Comparison of ENCODE assay signal across 9 cellular contexts in the genomic region with DNA sequence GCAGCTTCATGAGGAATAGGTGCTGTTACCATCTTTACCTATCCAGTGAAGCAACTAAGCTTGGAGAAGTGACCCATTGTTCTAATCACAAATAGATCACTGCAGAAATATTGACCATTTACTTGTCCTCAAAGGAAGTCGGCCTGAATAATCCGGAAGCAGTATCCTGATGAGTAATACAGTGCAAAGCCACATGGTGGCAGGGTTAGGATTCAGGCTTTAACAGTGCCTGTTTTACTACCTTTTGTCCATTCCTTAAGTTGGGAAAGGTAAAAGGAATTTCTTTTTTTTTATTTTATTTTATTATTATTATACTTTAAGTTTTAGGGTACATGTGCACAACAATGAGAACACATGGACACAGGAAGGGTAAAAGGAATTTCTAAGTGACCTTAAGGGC.
A peak's percentile ranks its signal among the peaks of the same experiment; 100 is the strongest.
DNase-seq lines count a peak whose midpoint lies in the region; ATAC-seq and TF ChIP-seq lines count a peak whose summit lies in the region.
"Had no signal": no experiment of that assay in that cellular context is flagged by ENCODE, and none has a peak within 500 bp of the region (broad histone marks: within the 10 kb centered on the region; RNA-seq: fewer than 3 reads in every experiment).

No MANE protein-coding gene starts in this region.

- H3K27ac ChIP-seq in transverse colon, result no peak overlapping the region
- H3K27ac ChIP-seq in CD8-positive, alpha-beta memory T cell (ENCODE audit: low read depth, low read length), result no peak overlapping the region

- peaks cover 31 to 80% (median 37%) of the 10 kb centered on the region in 3 donors for H3K36me3 Mint-ChIP-seq in CD8-positive, alpha-beta memory T cell

- TF ChIP-seq EP300 in transverse colon (IDR thresholded peaks at IDR 0.05; ENCODE audit: low read depth), result no peak

- H3K36me3 ChIP-seq in transverse colon, result no peaks in the 10 kb centered on the region
- H3K36me3 ChIP-seq in CD8-positive, alpha-beta memory T cell (ENCODE audit: insufficient read depth, low read length), result peaks cover 5% of the 10 kb centered on the region

- CTCF ChIA-PET in CD8-positive, alpha-beta memory T cell (lab: Charles Lee), result no interaction called here

- H3K27me3 ChIP-seq in transverse colon, result no peaks in the 10 kb centered on the region
- H3K27me3 ChIP-seq in CD8-positive, alpha-beta memory T cell (ENCODE audit: insufficient read depth, low read length, poor library complexity, severe bottlenecking), result no peaks in the 10 kb centered on the region

- in situ Hi-C loops in SK-MEL-5 (cut with HindIII; ENCODE audit: low pct_unique_long_range_greater_than_20kb, low sequenced_read_pairs), result no loop called here
- in situ Hi-C loops in transverse colon (cut with MboI; ENCODE audit: low pct_ligation_motif_present in 1 of 4, low pct_unique_long_range_greater_than_20kb in 1 of 4, low sequenced_read_pairs in 3 of 4), result loop anchor here in 2 of 4 donors (25.0 kb wide), 1 partner anchor 443 kb away; no protein-coding TSS in a partner anchor

- WGBS in transverse colon (ENCODE audit: low coverage in 1 of 2), 2 donors, result 74 to 77% methylated on average over 2 of the region's 2 CpGs

- no peaks in the 10 kb centered on the region for H3K27me3 Mint-ChIP-seq in CD8-positive, alpha-beta memory T cell

- peak in 4 of 5 experiments; percentile 36 to 62 (median 51) for TF ChIP-seq CTCF in transverse colon (IDR thresholded peaks at IDR 0.05)

- intact Hi-C loops in Right ventricle myocardium superior (cut with DNase I) (loop anchor here (10.0 kb wide), 1 partner anchor 81 kb away; no protein-coding TSS in a partner anchor), left cardiac atrium (cut with DNase I) (no loop called here), transverse colon (cut with DNase I; ENCODE audit: low total_unique reads) (no loop called here)

- no peak overlapping the region for H3K4me3 ChIP-seq in transverse colon
- H3K4me3 ChIP-seq in CD8-positive, alpha-beta memory T cell (ENCODE audit: low read length), result no peak overlapping the region

- H3K4me3 Mint-ChIP-seq in CD8-positive, alpha-beta memory T cell, result no peak overlapping the region

- no peak overlapping the region for H3K27ac Mint-ChIP-seq in CD8-positive, alpha-beta memory T cell

- no peak for TF ChIP-seq POLR2A in transverse colon (IDR thresholded peaks at IDR 0.05)

- POLR2A ChIA-PET in CD8-positive, alpha-beta memory T cell (lab: Charles Lee), result no interaction called here

- H3K4me1 Mint-ChIP-seq in CD8-positive, alpha-beta memory T cell, result peaks cover 0 to 13% (median 3%) of the 10 kb centered on the region in 3 donors

- DNase-seq in Right ventricle myocardium superior (no peak), left cardiac atrium (no peak), SK-MEL-5 (ENCODE audit: low read depth, low spot score) (peak; percentile 32), glomerular visceral epithelial cell (ENCODE audit: extremely low spot score) (peak; percentile 13), transverse colon (no peak)
- DNase-seq in CD8-positive, alpha-beta memory T cell, result no peak
- DNase-seq: Kasumi-1 had no signal

- H3K4me1 ChIP-seq in transverse colon, result no peaks in the 10 kb centered on the region
- H3K4me1 ChIP-seq in CD8-positive, alpha-beta memory T cell (ENCODE audit: insufficient read depth, low read length), result no peaks in the 10 kb centered on the region

- ATAC-seq in Right ventricle myocardium superior (ENCODE audit: poor library complexity), result peak; percentile 57
- no peak for ATAC-seq in left cardiac atrium
- no peak for ATAC-seq in HG02970 (IDR thresholded peaks at IDR 0.05; ENCODE audit: low FRiP score, unreplicated experiment)
- ATAC-seq in HG02588 (IDR thresholded peaks at IDR 0.05; ENCODE audit: unreplicated experiment), result no peak

- H3K9me3 ChIP-seq in transverse colon, result no peaks in the 10 kb centered on the region
- no peaks in the 10 kb centered on the region for H3K9me3 ChIP-seq in CD8-positive, alpha-beta memory T cell (ENCODE audit: low read length)

- peaks cover 0 to 6% (median under 1%) of the 10 kb centered on the region in 5 donors for H3K9me3 Mint-ChIP-seq in CD8-positive, alpha-beta memory T cell

Comparison
In these comparisons a context has a peak if more than half of its experiments do, and no peak if none do; other contexts are left out.
1. DNase-seq: peak in SK-MEL-5 (single experiment) and glomerular visceral epithelial cell (single experiment); none in Right ventricle myocardium superior (single experiment), left cardiac atrium (single experiment), transverse colon (single experiment) and CD8-positive, alpha-beta memory T cell (0 of 5).